In the genomic region with DNA sequence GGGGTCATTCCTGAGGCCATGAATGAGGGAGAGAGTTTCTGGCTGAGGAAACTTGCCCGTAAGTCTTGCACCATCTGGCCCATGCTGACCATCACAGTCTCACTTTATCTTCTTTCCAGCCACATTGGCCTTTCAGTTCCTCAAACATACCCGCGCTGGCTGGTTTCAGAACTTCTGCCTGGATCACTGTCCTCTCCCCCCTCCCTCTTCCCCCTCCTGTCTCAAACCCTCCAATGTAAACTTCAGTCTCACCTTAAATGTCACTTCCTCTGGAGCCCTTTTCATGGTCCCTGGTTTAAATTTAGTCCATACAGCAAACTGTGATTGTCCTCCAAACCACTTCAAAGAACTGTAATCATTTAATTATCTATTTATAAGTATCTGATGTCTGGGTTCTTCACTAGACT, we compare ENCODE assay signal across 1 cellular context.
TF ChIP-seq lines count a peak whose summit lies in the region.

No MANE protein-coding gene starts in this region.

TF ChIP-seq in HepG2, 621 proteins besides CTCF, POLR2A, EP300 and RAD21:
- TF ChIP-seq STAT5B (CRISPR knock-in tag; IDR thresholded peaks at IDR 0.05): no peak
- TF ChIP-seq, protein P1, sequence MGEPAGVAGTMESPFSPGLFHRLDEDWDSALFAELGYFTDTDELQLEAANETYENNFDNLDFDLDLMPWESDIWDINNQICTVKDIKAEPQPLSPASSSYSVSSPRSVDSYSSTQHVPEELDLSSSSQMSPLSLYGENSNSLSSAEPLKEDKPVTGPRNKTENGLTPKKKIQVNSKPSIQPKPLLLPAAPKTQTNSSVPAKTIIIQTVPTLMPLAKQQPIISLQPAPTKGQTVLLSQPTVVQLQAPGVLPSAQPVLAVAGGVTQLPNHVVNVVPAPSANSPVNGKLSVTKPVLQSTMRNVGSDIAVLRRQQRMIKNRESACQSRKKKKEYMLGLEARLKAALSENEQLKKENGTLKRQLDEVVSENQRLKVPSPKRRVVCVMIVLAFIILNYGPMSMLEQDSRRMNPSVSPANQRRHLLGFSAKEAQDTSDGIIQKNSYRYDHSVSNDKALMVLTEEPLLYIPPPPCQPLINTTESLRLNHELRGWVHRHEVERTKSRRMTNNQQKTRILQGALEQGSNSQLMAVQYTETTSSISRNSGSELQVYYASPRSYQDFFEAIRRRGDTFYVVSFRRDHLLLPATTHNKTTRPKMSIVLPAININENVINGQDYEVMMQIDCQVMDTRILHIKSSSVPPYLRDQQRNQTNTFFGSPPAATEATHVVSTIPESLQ (CRISPR knock-in tag; conservative IDR thresholded peaks at IDR 0.05): no peak
